Comparison of ENCODE assay signal across 1 cellular context in the genomic region with DNA sequence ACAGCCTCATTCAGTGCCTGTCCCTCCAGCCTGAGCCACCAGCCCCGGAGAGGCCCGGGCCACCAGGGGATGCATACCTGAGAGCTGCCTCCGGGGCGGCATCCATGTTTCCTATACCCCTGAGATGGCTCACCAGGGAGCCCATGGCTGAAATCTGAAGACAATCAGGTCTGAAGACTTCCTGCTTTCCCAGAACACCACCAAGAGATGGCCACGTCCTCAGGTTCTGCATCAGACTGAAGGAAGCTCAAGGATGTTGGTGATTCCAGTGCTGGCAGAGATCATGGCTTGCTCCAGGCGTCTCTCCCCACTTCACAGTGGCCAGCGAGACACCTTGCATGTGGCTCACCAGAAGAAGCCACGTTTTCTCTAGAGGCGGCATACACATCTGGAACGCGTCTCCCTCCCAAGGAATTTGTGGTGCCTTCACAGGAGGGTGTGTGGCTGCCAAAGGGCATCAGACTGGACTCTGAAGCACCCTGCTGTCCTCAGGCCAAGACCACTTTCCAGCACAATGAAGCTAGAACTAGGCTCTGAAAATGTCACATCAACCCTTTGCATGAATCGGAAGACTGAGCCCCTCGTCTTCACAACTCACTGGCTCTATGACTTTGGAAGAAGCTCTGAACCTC.
TF ChIP-seq lines count a peak whose summit lies in the region.

No MANE protein-coding gene starts in this region.

TF ChIP-seq in K562, 482 proteins besides CTCF, POLR2A, EP300 and RAD21 (continued from another document and continues in another):
- TF ChIP-seq, protein P1, sequence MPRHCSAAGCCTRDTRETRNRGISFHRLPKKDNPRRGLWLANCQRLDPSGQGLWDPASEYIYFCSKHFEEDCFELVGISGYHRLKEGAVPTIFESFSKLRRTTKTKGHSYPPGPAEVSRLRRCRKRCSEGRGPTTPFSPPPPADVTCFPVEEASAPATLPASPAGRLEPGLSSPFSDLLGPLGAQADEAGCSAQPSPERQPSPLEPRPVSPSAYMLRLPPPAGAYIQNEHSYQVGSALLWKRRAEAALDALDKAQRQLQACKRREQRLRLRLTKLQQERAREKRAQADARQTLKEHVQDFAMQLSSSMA (CRISPR knock-in tag; IDR thresholded peaks at IDR 0.05) = no peak
- TF ChIP-seq MBD2 (IDR thresholded peaks at IDR 0.05; ENCODE audit: borderline replicate concordance, low read depth) = 0 out of 2 replicates have a peak, but pooled peaks have one; percentile 9
- TF ChIP-seq, protein P2, sequence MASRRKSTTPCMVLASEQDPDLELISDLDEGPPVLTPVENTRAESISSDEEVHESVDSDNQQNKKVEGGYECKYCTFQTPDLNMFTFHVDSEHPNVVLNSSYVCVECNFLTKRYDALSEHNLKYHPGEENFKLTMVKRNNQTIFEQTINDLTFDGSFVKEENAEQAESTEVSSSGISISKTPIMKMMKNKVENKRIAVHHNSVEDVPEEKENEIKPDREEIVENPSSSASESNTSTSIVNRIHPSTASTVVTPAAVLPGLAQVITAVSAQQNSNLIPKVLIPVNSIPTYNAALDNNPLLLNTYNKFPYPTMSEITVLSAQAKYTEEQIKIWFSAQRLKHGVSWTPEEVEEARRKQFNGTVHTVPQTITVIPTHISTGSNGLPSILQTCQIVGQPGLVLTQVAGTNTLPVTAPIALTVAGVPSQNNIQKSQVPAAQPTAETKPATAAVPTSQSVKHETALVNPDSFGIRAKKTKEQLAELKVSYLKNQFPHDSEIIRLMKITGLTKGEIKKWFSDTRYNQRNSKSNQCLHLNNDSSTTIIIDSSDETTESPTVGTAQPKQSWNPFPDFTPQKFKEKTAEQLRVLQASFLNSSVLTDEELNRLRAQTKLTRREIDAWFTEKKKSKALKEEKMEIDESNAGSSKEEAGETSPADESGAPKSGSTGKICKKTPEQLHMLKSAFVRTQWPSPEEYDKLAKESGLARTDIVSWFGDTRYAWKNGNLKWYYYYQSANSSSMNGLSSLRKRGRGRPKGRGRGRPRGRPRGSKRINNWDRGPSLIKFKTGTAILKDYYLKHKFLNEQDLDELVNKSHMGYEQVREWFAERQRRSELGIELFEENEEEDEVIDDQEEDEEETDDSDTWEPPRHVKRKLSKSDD (conservative IDR thresholded peaks at IDR 0.05; ENCODE audit: low read length) = no peak
- TF ChIP-seq, protein P3, sequence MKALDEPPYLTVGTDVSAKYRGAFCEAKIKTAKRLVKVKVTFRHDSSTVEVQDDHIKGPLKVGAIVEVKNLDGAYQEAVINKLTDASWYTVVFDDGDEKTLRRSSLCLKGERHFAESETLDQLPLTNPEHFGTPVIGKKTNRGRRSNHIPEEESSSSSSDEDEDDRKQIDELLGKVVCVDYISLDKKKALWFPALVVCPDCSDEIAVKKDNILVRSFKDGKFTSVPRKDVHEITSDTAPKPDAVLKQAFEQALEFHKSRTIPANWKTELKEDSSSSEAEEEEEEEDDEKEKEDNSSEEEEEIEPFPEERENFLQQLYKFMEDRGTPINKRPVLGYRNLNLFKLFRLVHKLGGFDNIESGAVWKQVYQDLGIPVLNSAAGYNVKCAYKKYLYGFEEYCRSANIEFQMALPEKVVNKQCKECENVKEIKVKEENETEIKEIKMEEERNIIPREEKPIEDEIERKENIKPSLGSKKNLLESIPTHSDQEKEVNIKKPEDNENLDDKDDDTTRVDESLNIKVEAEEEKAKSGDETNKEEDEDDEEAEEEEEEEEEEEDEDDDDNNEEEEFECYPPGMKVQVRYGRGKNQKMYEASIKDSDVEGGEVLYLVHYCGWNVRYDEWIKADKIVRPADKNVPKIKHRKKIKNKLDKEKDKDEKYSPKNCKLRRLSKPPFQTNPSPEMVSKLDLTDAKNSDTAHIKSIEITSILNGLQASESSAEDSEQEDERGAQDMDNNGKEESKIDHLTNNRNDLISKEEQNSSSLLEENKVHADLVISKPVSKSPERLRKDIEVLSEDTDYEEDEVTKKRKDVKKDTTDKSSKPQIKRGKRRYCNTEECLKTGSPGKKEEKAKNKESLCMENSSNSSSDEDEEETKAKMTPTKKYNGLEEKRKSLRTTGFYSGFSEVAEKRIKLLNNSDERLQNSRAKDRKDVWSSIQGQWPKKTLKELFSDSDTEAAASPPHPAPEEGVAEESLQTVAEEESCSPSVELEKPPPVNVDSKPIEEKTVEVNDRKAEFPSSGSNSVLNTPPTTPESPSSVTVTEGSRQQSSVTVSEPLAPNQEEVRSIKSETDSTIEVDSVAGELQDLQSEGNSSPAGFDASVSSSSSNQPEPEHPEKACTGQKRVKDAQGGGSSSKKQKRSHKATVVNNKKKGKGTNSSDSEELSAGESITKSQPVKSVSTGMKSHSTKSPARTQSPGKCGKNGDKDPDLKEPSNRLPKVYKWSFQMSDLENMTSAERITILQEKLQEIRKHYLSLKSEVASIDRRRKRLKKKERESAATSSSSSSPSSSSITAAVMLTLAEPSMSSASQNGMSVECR (CRISPR knock-in tag; IDR thresholded peaks at IDR 0.05) = no peak; the same call in 1 of the 2 replicates
- no peak for TF ChIP-seq ARHGAP35 (IDR thresholded peaks at IDR 0.05; ENCODE audit: partially characterized antibody)
- TF ChIP-seq CBX1 (IDR thresholded peaks at IDR 0.05; ENCODE audit: low read depth) = no peak; the same call in 1 of the 2 replicates
- TF ChIP-seq ELF1 (tag; IDR thresholded peaks at IDR 0.05) = no peak
- TF ChIP-seq, protein P4, sequence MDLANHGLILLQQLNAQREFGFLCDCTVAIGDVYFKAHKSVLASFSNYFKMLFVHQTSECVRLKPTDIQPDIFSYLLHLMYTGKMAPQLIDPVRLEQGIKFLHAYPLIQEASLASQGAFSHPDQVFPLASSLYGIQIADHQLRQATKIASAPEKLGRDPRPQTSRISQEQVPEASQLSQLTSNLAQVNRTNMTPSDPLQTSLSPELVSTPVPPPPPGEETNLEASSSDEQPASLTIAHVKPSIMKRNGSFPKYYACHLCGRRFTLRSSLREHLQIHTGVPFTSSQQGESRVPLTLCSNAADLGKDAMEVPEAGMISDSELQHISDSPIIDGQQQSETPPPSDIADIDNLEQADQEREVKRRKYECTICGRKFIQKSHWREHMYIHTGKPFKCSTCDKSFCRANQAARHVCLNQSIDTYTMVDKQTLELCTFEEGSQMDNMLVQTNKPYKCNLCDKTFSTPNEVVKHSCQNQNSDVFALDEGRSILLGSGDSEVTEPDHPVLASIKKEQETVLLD (IDR thresholded peaks at IDR 0.05) = no peak
- TF ChIP-seq L3MBTL2 (IDR thresholded peaks at IDR 0.05) = peak; percentile 34
- TF ChIP-seq, protein P5, sequence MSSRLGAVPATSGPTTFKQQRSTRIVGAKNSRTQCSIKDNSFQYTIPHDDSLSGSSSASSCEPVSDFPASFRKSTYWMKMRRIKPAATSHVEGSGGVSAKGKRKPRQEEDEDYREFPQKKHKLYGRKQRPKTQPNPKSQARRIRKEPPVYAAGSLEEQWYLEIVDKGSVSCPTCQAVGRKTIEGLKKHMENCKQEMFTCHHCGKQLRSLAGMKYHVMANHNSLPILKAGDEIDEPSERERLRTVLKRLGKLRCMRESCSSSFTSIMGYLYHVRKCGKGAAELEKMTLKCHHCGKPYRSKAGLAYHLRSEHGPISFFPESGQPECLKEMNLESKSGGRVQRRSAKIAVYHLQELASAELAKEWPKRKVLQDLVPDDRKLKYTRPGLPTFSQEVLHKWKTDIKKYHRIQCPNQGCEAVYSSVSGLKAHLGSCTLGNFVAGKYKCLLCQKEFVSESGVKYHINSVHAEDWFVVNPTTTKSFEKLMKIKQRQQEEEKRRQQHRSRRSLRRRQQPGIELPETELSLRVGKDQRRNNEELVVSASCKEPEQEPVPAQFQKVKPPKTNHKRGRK (tag; IDR thresholded peaks at IDR 0.05) = no peak
- no peak for TF ChIP-seq HLTF (IDR thresholded peaks at IDR 0.05)
- TF ChIP-seq ZNF316 (IDR thresholded peaks at IDR 0.05) = no peak
- TF ChIP-seq HMG20A (CRISPR knock-in tag; conservative IDR thresholded peaks at IDR 0.05) = no peak
- TF ChIP-seq ZFP1 (CRISPR knock-in tag; IDR thresholded peaks at IDR 0.05) = no peak
- no peak for TF ChIP-seq NFXL1 (CRISPR knock-in tag; IDR thresholded peaks at IDR 0.05)
- TF ChIP-seq EGR1 (conservative IDR thresholded peaks at IDR 0.05) = no peak
- TF ChIP-seq, protein P6, sequence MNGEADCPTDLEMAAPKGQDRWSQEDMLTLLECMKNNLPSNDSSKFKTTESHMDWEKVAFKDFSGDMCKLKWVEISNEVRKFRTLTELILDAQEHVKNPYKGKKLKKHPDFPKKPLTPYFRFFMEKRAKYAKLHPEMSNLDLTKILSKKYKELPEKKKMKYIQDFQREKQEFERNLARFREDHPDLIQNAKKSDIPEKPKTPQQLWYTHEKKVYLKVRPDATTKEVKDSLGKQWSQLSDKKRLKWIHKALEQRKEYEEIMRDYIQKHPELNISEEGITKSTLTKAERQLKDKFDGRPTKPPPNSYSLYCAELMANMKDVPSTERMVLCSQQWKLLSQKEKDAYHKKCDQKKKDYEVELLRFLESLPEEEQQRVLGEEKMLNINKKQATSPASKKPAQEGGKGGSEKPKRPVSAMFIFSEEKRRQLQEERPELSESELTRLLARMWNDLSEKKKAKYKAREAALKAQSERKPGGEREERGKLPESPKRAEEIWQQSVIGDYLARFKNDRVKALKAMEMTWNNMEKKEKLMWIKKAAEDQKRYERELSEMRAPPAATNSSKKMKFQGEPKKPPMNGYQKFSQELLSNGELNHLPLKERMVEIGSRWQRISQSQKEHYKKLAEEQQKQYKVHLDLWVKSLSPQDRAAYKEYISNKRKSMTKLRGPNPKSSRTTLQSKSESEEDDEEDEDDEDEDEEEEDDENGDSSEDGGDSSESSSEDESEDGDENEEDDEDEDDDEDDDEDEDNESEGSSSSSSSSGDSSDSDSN (IDR thresholded peaks at IDR 0.05; ENCODE audit: borderline replicate concordance in 1 of 2, low read depth in 2 of 2, low read length in 2 of 2) = 0 out of 4 replicates have a peak, but pooled peaks of 1 of the 2 experiments have one; percentile 10
- 0 out of 2 replicates have a peak, but pooled peaks have one; percentile 12 for TF ChIP-seq RB1 (IDR thresholded peaks at IDR 0.05; ENCODE audit: low read depth)
- no peak for TF ChIP-seq ADNP (tag; IDR thresholded peaks at IDR 0.05)
- no peak for TF ChIP-seq KLF16 (IDR thresholded peaks at IDR 0.05)
- no peak for TF ChIP-seq LARP7 (IDR thresholded peaks at IDR 0.05)
- no peak for TF ChIP-seq ETV1 (tag; conservative IDR thresholded peaks at IDR 0.05; ENCODE audit: low read depth)
- TF ChIP-seq TEAD1 (CRISPR knock-in tag; IDR thresholded peaks at IDR 0.05) = no peak
- no peak for TF ChIP-seq CCNT2 (IDR thresholded peaks at IDR 0.05; ENCODE audit: borderline replicate concordance, extremely low read depth, insufficient read length, low read depth, low read length)
- 0 out of 4 replicates have a peak, but pooled peaks of 1 of the 2 experiments have one; percentile 28 for TF ChIP-seq MCM7 (IDR thresholded peaks at IDR 0.05)
- TF ChIP-seq, protein P7, sequence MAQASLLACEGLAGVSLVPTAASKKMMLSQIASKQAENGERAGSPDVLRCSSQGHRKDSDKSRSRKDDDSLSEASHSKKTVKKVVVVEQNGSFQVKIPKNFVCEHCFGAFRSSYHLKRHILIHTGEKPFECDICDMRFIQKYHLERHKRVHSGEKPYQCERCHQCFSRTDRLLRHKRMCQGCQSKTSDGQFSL (CRISPR knock-in tag; IDR thresholded peaks at IDR 0.05) = no peak
- TF ChIP-seq, protein P7 (tag; IDR thresholded peaks at IDR 0.05) = 0 out of 4 replicates have a peak, but pooled peaks of 1 of the 2 experiments have one; percentile 13
- TF ChIP-seq CREM (IDR thresholded peaks at IDR 0.05; ENCODE audit: low read depth) = no peak
- no peak for TF ChIP-seq CBFB (CRISPR knock-in tag; IDR thresholded peaks at IDR 0.05)
- TF ChIP-seq ZNF23 (CRISPR knock-in tag; IDR thresholded peaks at IDR 0.05) = no peak
- TF ChIP-seq, protein P8, sequence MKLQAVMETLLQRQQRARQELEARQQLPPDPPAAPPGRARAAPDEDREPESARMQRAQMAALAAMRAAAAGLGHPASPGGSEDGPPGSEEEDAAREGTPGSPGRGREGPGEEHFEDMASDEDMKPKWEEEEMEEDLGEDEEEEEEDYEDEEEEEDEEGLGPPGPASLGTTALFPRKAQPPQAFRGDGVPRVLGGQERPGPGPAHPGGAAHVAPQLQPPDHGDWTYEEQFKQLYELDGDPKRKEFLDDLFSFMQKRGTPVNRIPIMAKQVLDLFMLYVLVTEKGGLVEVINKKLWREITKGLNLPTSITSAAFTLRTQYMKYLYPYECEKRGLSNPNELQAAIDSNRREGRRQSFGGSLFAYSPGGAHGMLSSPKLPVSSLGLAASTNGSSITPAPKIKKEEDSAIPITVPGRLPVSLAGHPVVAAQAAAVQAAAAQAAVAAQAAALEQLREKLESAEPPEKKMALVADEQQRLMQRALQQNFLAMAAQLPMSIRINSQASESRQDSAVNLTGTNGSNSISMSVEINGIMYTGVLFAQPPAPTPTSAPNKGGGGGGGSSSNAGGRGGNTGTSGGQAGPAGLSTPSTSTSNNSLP (IDR thresholded peaks at IDR 0.05; ENCODE audit: borderline replicate concordance, low read depth, low read length) = no peak
- no peak for TF ChIP-seq POLR2B (IDR thresholded peaks at IDR 0.05; ENCODE audit: low read depth, partially characterized antibody)
